Comparison of ENCODE assay signal across 29 cellular contexts in the genomic region with DNA sequence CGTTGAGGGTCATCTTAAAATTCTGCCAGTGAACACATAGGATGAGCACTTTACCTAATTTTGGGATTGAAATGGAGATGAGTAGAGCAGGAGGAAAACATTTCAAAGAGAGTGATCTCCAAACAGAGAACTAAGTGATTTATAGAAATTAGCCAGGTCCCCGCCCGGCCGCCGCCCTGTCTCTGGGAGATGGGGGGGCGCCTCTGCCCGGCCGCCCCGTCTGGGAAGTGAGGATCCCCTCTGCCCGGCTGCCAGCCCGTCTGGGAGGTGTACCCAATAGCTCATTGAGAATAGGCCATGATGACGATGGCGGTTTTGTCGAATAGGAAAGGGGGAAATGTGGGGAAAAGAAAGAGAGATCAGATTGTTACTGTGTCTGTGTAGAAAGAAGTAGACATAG.
"Had no signal": no experiment of that assay in that cellular context is flagged by ENCODE, and none has a peak within 500 bp of the region (broad histone marks: within the 10 kb centered on the region; RNA-seq: fewer than 3 reads in every experiment).

No MANE protein-coding gene starts in this region.

- H3K9me3 Mint-ChIP-seq: stimulated activated naive CD8-positive, alpha-beta T cell treated with anti-CD3 and anti-CD28 coated beads, Interleukin-15, amount 100 ng/mL, for 72 hours had no signal

- H3K36me3 Mint-ChIP-seq: stimulated activated effector memory CD8-positive, alpha-beta T cell treated with anti-CD3 and anti-CD28 coated beads, Interleukin-12 subunit alpha, Interleukin-12 subunit beta, amount 100 ng/mL, for 72 hours; stimulated activated memory B cell treated with anti-CD40 and anti-IgM and Interleukin-4, amounts not matched to agents 10 μg/mL and 1 μg/mL and 100 μg/mL, for 72 hours; stimulated activated naive B cell treated with anti-CD40 and anti-IgM and Interleukin-4, amounts not matched to agents 10 μg/mL and 1 μg/mL and 100 μg/mL, for 72 hours; type B pancreatic cell had no signal

- H3K27me3 Mint-ChIP-seq: stimulated activated naive CD8-positive, alpha-beta T cell treated with anti-CD3 and anti-CD28 coated beads, Interleukin-15, amount 100 ng/mL, for 72 hours; stimulated activated naive CD8-positive, alpha-beta T cell treated with anti-CD3 and anti-CD28 coated beads, Interleukin-15, Interleukin-2, amounts not matched to agents 100 ng/mL and 50 ng/mL, for 24 hours had no signal

- H3K27ac ChIP-seq: stomach, suprapubic skin, testis, thoracic aorta, thyroid gland, tibial artery, tibial nerve, transverse colon, upper lobe of left lung, upper lobe of right lung, uterus, vagina had no signal

- DNase-seq: stimulated activated CD4-positive, alpha-beta T cell treated with anti-CD3 and anti-CD28 coated beads, Interleukin-2, amount 100 ng/mL, for 48 hours; stimulated activated CD4-positive, alpha-beta T cell treated with anti-CD3 and anti-CD28 coated beads, Interleukin-4, amount 100 ng/mL, for 1 hour; stimulated activated CD4-positive, alpha-beta T cell treated with anti-CD3 and anti-CD28 coated beads, Interleukin-4, amount 100 ng/mL, for 24 hours; stimulated activated CD4-positive, alpha-beta T cell treated with anti-CD3 and anti-CD28 coated beads, Interleukin-4, amount 100 ng/mL, for 4 hours; stimulated activated CD8-positive, alpha-beta memory T cell treated with anti-CD3 and anti-CD28 coated beads, Interleukin-4, amount 100 ng/mL, for 48 hours; stimulated activated naive B cell treated with anti-CD40 and anti-IgM and Interleukin-4, amounts not matched to agents 10 μg/mL and 1 μg/mL and 100 μg/mL, for 72 hours; stimulated activated naive CD4-positive, alpha-beta T cell; stimulated activated naive CD4-positive, alpha-beta T cell treated with Interleukin-2 at 50 U/mL for 16 hours; stimulated activated naive CD8-positive, alpha-beta T cell treated with anti-CD3 and anti-CD28 coated beads, Interleukin-15, amount 100 ng/mL, for 72 hours; stimulated activated naive CD8-positive, alpha-beta T cell treated with anti-CD3 and anti-CD28 coated beads, Interleukin-15, Interleukin-2, amounts not matched to agents 100 U/mL and 50 U/mL, for 24 hours; stomach; substantia nigra; testis; thyroid gland; tibial artery; transverse colon; trophoblast cell; upper lobe of right lung; uterus had no signal

- FAIRE-seq: urothelium cell line had no signal

- H3K4me1 Mint-ChIP-seq: stimulated activated effector memory CD8-positive, alpha-beta T cell treated with anti-CD3 and anti-CD28 coated beads, Interleukin-12 subunit alpha, Interleukin-12 subunit beta, amount 100 ng/mL, for 72 hours; stimulated activated memory B cell treated with anti-CD40 and anti-IgM and Interleukin-4, amounts not matched to agents 10 μg/mL and 1 μg/mL and 100 μg/mL, for 72 hours; stimulated activated naive B cell treated with anti-CD40 and anti-IgM and Interleukin-4, amounts not matched to agents 10 μg/mL and 1 μg/mL and 100 μg/mL, for 72 hours; stimulated activated naive CD8-positive, alpha-beta T cell treated with anti-CD3 and anti-CD28 coated beads, Interleukin-15, amount 100 ng/mL, for 72 hours had no signal

- H3K4me1 ChIP-seq: stomach, suprapubic skin, testis, thyroid gland, tibial artery, tibial nerve, transverse colon, upper lobe of right lung, uterus, vagina had no signal

- H3K4me3 ChIP-seq: stomach, suprapubic skin, testis, thoracic aorta, thyroid gland, tibial artery, tibial nerve, transverse colon, upper lobe of left lung, upper lobe of right lung, uterus, vagina had no signal

- H3K9me3 ChIP-seq: suprapubic skin, testis, thoracic aorta, thyroid gland, tibial artery, tibial nerve, transverse colon, upper lobe of left lung, upper lobe of right lung, uterus, vagina had no signal

- H3K36me3 ChIP-seq: stomach, suprapubic skin, thoracic aorta, thyroid gland, tibial artery, tibial nerve, transverse colon, upper lobe of left lung, upper lobe of right lung, uterus, vagina had no signal

- H3K27ac Mint-ChIP-seq: stimulated activated effector memory CD8-positive, alpha-beta T cell treated with anti-CD3 and anti-CD28 coated beads, Interleukin-12 subunit alpha, Interleukin-12 subunit beta, amount 100 ng/mL, for 72 hours; stimulated activated memory B cell treated with anti-CD40 and anti-IgM and Interleukin-4, amounts not matched to agents 10 μg/mL and 1 μg/mL and 100 μg/mL, for 72 hours; stimulated activated naive B cell treated with anti-CD40 and anti-IgM and Interleukin-4, amounts not matched to agents 10 μg/mL and 1 μg/mL and 100 μg/mL, for 72 hours; stimulated activated naive CD8-positive, alpha-beta T cell treated with anti-CD3 and anti-CD28 coated beads, Interleukin-15, amount 100 ng/mL, for 72 hours; stimulated activated naive CD8-positive, alpha-beta T cell treated with anti-CD3 and anti-CD28 coated beads, Interleukin-15, Interleukin-2, amounts not matched to agents 100 ng/mL and 50 ng/mL, for 24 hours; type B pancreatic cell had no signal

- H3K4me3 Mint-ChIP-seq: stimulated activated effector memory CD8-positive, alpha-beta T cell treated with anti-CD3 and anti-CD28 coated beads, Interleukin-12 subunit alpha, Interleukin-12 subunit beta, amount 100 ng/mL, for 72 hours; stimulated activated memory B cell treated with anti-CD40 and anti-IgM and Interleukin-4, amounts not matched to agents 10 μg/mL and 1 μg/mL and 100 μg/mL, for 72 hours; stimulated activated naive B cell treated with anti-CD40 and anti-IgM and Interleukin-4, amounts not matched to agents 10 μg/mL and 1 μg/mL and 100 μg/mL, for 72 hours; stimulated activated naive CD8-positive, alpha-beta T cell treated with anti-CD3 and anti-CD28 coated beads, Interleukin-15, amount 100 ng/mL, for 72 hours; stimulated activated naive CD8-positive, alpha-beta T cell treated with anti-CD3 and anti-CD28 coated beads, Interleukin-15, Interleukin-2, amounts not matched to agents 100 ng/mL and 50 ng/mL, for 24 hours; type B pancreatic cell had no signal
